ENCODE assay signal across 34 cellular contexts in the genomic region with DNA sequence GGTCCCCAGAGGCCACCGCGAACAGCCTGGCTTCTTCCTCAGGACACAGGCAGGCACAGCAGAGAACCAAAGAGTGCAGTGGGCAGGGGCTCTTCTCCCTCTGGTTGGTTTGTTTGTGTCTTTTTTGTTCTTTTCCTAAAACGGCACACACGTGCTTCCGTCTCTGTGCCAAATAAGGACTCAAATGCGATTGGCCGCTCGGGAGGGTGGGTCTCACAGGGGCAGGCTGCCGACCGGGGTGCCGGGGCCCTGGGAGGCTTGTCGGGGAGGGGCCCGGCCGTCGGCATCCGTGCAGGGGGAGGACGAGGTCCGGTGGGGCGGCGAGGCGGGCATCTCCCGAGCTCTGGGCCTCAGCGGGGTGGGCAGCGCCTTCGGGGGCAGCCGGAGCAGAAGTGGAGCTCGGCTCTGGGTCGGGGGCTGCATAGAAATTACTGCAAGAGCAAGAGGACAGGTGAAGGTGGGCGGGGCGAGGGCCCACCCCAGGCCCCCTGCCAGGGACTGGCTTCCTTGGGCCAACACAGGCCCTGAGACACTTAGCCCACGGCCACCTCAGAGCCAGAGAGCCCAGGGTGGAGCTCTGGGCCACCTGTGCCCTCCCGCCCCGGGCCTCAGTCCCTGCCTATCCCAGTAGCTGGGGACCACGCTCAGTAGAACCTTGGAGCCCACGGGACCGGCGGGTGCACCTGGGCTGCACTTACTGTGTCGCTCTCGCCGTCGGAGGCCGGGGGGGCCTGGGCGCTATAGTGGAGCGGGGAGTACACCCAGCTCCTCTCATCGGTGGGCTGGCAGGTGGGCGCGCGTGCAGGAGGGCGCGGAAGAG. TPM values are rescaled to one million over a fixed set of nuclear protein-coding genes. Genes with fewer than 3 reads are reported as not detected.
DNase-seq lines count a peak whose midpoint lies in the region; ATAC-seq and TF ChIP-seq lines count a peak whose summit lies in the region.
"Had no signal": no experiment of that assay in that cellular context is flagged by ENCODE, and none has a peak within 500 bp of the region (broad histone marks: within the 10 kb centered on the region; RNA-seq: fewer than 3 reads in every experiment).

No MANE protein-coding gene starts in this region.

- peak overlapping the region; percentile 76 for H3K27ac Mint-ChIP-seq in stimulated activated effector memory CD8-positive, alpha-beta T cell treated with anti-CD3 and anti-CD28 coated beads, Interleukin-12 subunit alpha, Interleukin-12 subunit beta, amount 100 ng/mL, for 72 hours
- H3K27ac Mint-ChIP-seq: activated CD4-positive, alpha-beta memory T cell treated with anti-CD3 and anti-CD28 coated beads, Interleukin-2, amount 10 ng/mL, durations not matched to agents 7 days and 5 days; activated naive CD4-positive, alpha-beta T cell treated with anti-CD3 and anti-CD28 coated beads for 36 hours; CD4-positive, alpha-beta T cell; memory B cell had no signal

- DNase-seq in Ammon's horn (ENCODE audit: low spot score) (peak; percentile 79), hypothalamus (lab: John Stamatoyannopoulos, UW) (peak in 31 of 51 donors; percentile 5 to 78 (median 34)), SHP77 treated with DMSO at 0.1 percent for 48 hours (lab: John Stamatoyannopoulos, UW) (no peak), PC-3 (no peak), H7 (no peak), NCI-H146 (lab: John Stamatoyannopoulos, UW) (no peak)
- no peak for DNase-seq in stimulated activated effector memory CD8-positive, alpha-beta T cell treated with anti-CD3 and anti-CD28 coated beads, Interleukin-12 subunit alpha, Interleukin-12 subunit beta, amount 100 ng/mL, for 72 hours (ENCODE audit: low spot score in 2 of 2)
- DNase-seq: activated CD4-positive, alpha-beta memory T cell treated with anti-CD3 and anti-CD28 coated beads, Interleukin-2, amount 10 ng/mL, durations not matched to agents 7 days and 5 days; activated CD8-positive, alpha-beta memory T cell treated with anti-CD3 and anti-CD28 coated beads, Interleukin-2, amount 50 U/mL, for 4 hours; activated naive CD4-positive, alpha-beta T cell treated with anti-CD3 and anti-CD28 coated beads for 36 hours; AML-193; amniotic stem cell; CD4-positive, alpha-beta T cell; DMS79 treated with DMSO at 0.1 percent for 48 hours; effector memory CD4-positive, alpha-beta T cell; erythroblast; foreskin keratinocyte; GDM1; NCI-H1694; right lobe of liver; RPMI8226; stimulated activated CD4-positive, alpha-beta T cell treated with anti-CD3 and anti-CD28 coated beads, Interleukin-12 subunit alpha, Interleukin-12 subunit beta, amount 100 ng/mL, for 4 hours; stimulated activated CD4-positive, alpha-beta T cell treated with anti-CD3 and anti-CD28 coated beads, Interleukin-2, amount 100 ng/mL, for 48 hours; T-helper 9 cell had no signal

- no peaks in the 10 kb centered on the region for H3K9me2 ChIP-seq in PC-3 (replicated peaks; ENCODE audit: low read length)

- peak; percentile 9 for ATAC-seq in stimulated activated effector memory CD8-positive, alpha-beta T cell treated with anti-CD3 and anti-CD28 coated beads, Interleukin-12 subunit alpha, Interleukin-12 subunit beta, amount 100 ng/mL, for 72 hours
- no peak for ATAC-seq in PC-3
- ATAC-seq: foreskin keratinocyte, left lobe of liver, right lobe of liver had no signal

- H3K9me3 Mint-ChIP-seq in stimulated activated effector memory CD8-positive, alpha-beta T cell treated with anti-CD3 and anti-CD28 coated beads, Interleukin-12 subunit alpha, Interleukin-12 subunit beta, amount 100 ng/mL, for 72 hours, result no peaks in the 10 kb centered on the region
- H3K9me3 Mint-ChIP-seq: activated CD4-positive, alpha-beta memory T cell treated with anti-CD3 and anti-CD28 coated beads, Interleukin-2, amount 10 ng/mL, durations not matched to agents 7 days and 5 days; activated naive CD4-positive, alpha-beta T cell treated with anti-CD3 and anti-CD28 coated beads for 36 hours; CD4-positive, alpha-beta T cell; memory B cell; neural crest cell had no signal

- H3K36me3 Mint-ChIP-seq in stimulated activated effector memory CD8-positive, alpha-beta T cell treated with anti-CD3 and anti-CD28 coated beads, Interleukin-12 subunit alpha, Interleukin-12 subunit beta, amount 100 ng/mL, for 72 hours, result peaks cover 66% of the 10 kb centered on the region

- intact Hi-C loops in PC-3 (cut with micrococcal nuclease), result no loop called here

- no peak overlapping the region for H3K4me2 ChIP-seq in PC-3 (ENCODE audit: low read length)
- H3K4me2 ChIP-seq: A549 had no signal

- no peak overlapping the region for H3K4me3 ChIP-seq in PC-3 (ENCODE audit: low read length)
- no peak overlapping the region for H3K4me3 ChIP-seq in H7 (ENCODE audit: insufficient read depth, low read depth, low read length)
- H3K4me3 ChIP-seq: A549, breast epithelium, coronary artery, right lobe of liver, SJSA1, suprapubic skin had no signal

- no peak overlapping the region for H3K9ac ChIP-seq in PC-3 (ENCODE audit: low read length)

- no peaks in the 10 kb centered on the region for H3F3A ChIP-seq in PC-3 (ENCODE audit: low read length, unreplicated experiment)

- no peaks in the 10 kb centered on the region for H3K79me2 ChIP-seq in PC-3 (ENCODE audit: low read length)

- H2AFZ ChIP-seq in PC-3 (ENCODE audit: low read length), result no peak overlapping the region

- H3K27me3 ChIP-seq in PC-3 (ENCODE audit: low read length), result no peaks in the 10 kb centered on the region
- no peaks in the 10 kb centered on the region for H3K27me3 ChIP-seq in H7 (ENCODE audit: control insufficient read depth, insufficient read depth, low read length)
- H3K27me3 ChIP-seq: breast epithelium, foreskin keratinocyte, right lobe of liver, SJSA1, suprapubic skin had no signal

- no peak overlapping the region for H3K4me3 Mint-ChIP-seq in stimulated activated effector memory CD8-positive, alpha-beta T cell treated with anti-CD3 and anti-CD28 coated beads, Interleukin-12 subunit alpha, Interleukin-12 subunit beta, amount 100 ng/mL, for 72 hours
- H3K4me3 Mint-ChIP-seq: activated CD4-positive, alpha-beta memory T cell treated with anti-CD3 and anti-CD28 coated beads, Interleukin-2, amount 10 ng/mL, durations not matched to agents 7 days and 5 days; activated naive CD4-positive, alpha-beta T cell treated with anti-CD3 and anti-CD28 coated beads for 36 hours; CD4-positive, alpha-beta T cell; memory B cell; neural crest cell had no signal

- H3K4me1 ChIP-seq in PC-3 (ENCODE audit: insufficient read depth, low read length), result no peaks in the 10 kb centered on the region
- H3K4me1 ChIP-seq: A549, breast epithelium, foreskin keratinocyte, right lobe of liver, suprapubic skin had no signal

- H3K27ac ChIP-seq in cingulate gyrus (ENCODE audit: low read depth, low read length), result peak overlapping the region; percentile 94
- H3K27ac ChIP-seq in PC-3 (ENCODE audit: low read length), result no peak overlapping the region
- H3K27ac ChIP-seq: A549, breast epithelium, coronary artery, foreskin keratinocyte, right lobe of liver, SJSA1, suprapubic skin had no signal

- no TSS peak for BruUV-seq in PC-3 (replicated peaks; lab: Mats Ljungman, UMichigan)

- TF ChIP-seq CTCF in PC-3 (conservative IDR thresholded peaks at IDR 0.05; ENCODE audit: low read depth, low read length), result no peak

- peaks cover 8% of the 10 kb centered on the region for H3K4me1 Mint-ChIP-seq in stimulated activated effector memory CD8-positive, alpha-beta T cell treated with anti-CD3 and anti-CD28 coated beads, Interleukin-12 subunit alpha, Interleukin-12 subunit beta, amount 100 ng/mL, for 72 hours
- H3K4me1 Mint-ChIP-seq: activated CD4-positive, alpha-beta memory T cell treated with anti-CD3 and anti-CD28 coated beads, Interleukin-2, amount 10 ng/mL, durations not matched to agents 7 days and 5 days; memory B cell; neural crest cell had no signal

- no peaks in the 10 kb centered on the region for H3K9me3 ChIP-seq in PC-3 (ENCODE audit: low read length)
- H3K9me3 ChIP-seq: A549, breast epithelium, right lobe of liver, SJSA1, suprapubic skin had no signal

- H3K36me3 ChIP-seq in PC-3 (ENCODE audit: low read depth, low read length), result no peaks in the 10 kb centered on the region
- H3K36me3 ChIP-seq in H7 (replicated peaks; ENCODE audit: control insufficient read depth, insufficient read depth, low read length), result peaks cover 1% of the 10 kb centered on the region
- H3K36me3 ChIP-seq: breast epithelium, right lobe of liver had no signal

- H4K20me1 ChIP-seq in PC-3 (ENCODE audit: low read length), result no peaks in the 10 kb centered on the region

- POLR2A ChIA-PET in PC-3 (lab: Charles Lee; ENCODE audit: unreplicated experiment), result no interaction called here

- CTCF ChIA-PET in PC-3 (lab: Charles Lee), result no interaction called here

RNA-seq across cellular contexts. Expression of gene CACTIN, which starts 6.4 kb away (rescaled TPM):
- 47.8 and 51.3 TPM in 2 replicates for total RNA-seq in PC-3 (2014; rRNA removed)
- total RNA-seq in H7 (2014; rRNA removed; shearing (Covaris generic)), result 44.0 and 46.4 TPM in 2 replicates

RNA-seq across cellular contexts. Expression of gene TBXA2R, which starts 26.3 kb away (rescaled TPM):
- 0.77 and 1.0 TPM in 2 replicates for total RNA-seq in PC-3 (2014; rRNA removed)
- 0.18 and 0.45 TPM in 2 replicates for total RNA-seq in H7 (2014; rRNA removed; shearing (Covaris generic))
- total RNA-seq: HT-29, SJSA1 had no signal

RNA-seq across cellular contexts. Expression of gene GIPC3, which starts 47.7 kb away (rescaled TPM):
- 0.18 TPM in 1 of 2 replicates, not detected in the other for total RNA-seq in PC-3 (2014; rRNA removed)
- total RNA-seq in H7 (2014; rRNA removed; shearing (Covaris generic)), result 0.11 and 0.21 TPM in 2 replicates
- total RNA-seq: foreskin keratinocyte, HT-29 had no signal

Comparison
In these comparisons a context has a peak if more than half of its experiments do, and no peak if none do; other contexts are left out.
1. DNase-seq: peak in Ammon's horn (single experiment) and hypothalamus (31 of 51); none in stimulated activated effector memory CD8-positive, alpha-beta T cell treated with anti-CD3 and anti-CD28 coated beads, Interleukin-12 subunit alpha, Interleukin-12 subunit beta, amount 100 ng/mL, for 72 hours (0 of 2), SHP77 treated with DMSO at 0.1 percent for 48 hours (single experiment), PC-3 (single experiment), H7 (single experiment) and NCI-H146 (single experiment).